8 cellular contexts compared by ENCODE assay signal in genomic region chr15:89690276-89691218, GRCh38. TPM values are rescaled to one million over a fixed set of nuclear protein-coding genes. Genes with fewer than 3 reads are reported as not detected.
A peak's percentile ranks its signal among the peaks of the same experiment; 100 is the strongest.
DNase-seq lines count a peak whose midpoint lies in the region; ATAC-seq and TF ChIP-seq lines count a peak whose summit lies in the region.

Gene PEX11A (minus strand): TSS chr15:89690754. CDS start chr15:89690632, 122 bp downstream.
Gene WDR93 (plus strand): TSS chr15:89690811. CDS start chr15:89701747, 10,936 bp downstream.

- WGBS in body of pancreas, 2 donors, result 1 to 4% methylated on average over 23 to 58 of the region's 60 CpGs

- peak within 1 kb of the TSS; percentile 60 to 76 (median 70) for H3K27ac ChIP-seq in body of pancreas
- no peak within 1 kb of the TSS for H3K27ac ChIP-seq in iPS-18a (ENCODE audit: low read length)

- no peaks in the 10 kb centered on the region for H3K27me3 ChIP-seq in body of pancreas
- peaks cover 31% of the 10 kb centered on the region for H3K27me3 ChIP-seq in iPS-18a (ENCODE audit: control insufficient read depth, insufficient read depth, low read length)

- H3K9me3 ChIP-seq in body of pancreas, result no peaks in the 10 kb centered on the region
- H3K9me3 ChIP-seq in iPS-18a (ENCODE audit: control insufficient read depth, low read depth, low read length), result no peaks in the 10 kb centered on the region

- peak within 1 kb of the TSS; percentile 5 to 54 for H3K4me3 ChIP-seq in body of pancreas
- peak within 1 kb of the TSS; percentile 81 for H3K4me3 ChIP-seq in iPS-18a (ENCODE audit: low read length)
- H3K4me3 ChIP-seq in skeletal muscle cell (ENCODE audit: low read depth, low read length), result peak within 1 kb of the TSS; percentile 93

- ATAC-seq in GM18499 (IDR thresholded peaks at IDR 0.05; ENCODE audit: insufficient read depth, unreplicated experiment), result peak; percentile 68
- peak; percentile 93 for ATAC-seq in HG02870 (IDR thresholded peaks at IDR 0.05; ENCODE audit: unreplicated experiment)
- peak; percentile 96 for ATAC-seq in body of pancreas

- peak; percentile 45 for DNase-seq in NCI-H146 treated with DMSO at 0.1 percent for 48 hours (lab: John Stamatoyannopoulos, UW; ENCODE audit: unreplicated experiment)
- peak; percentile 79 for DNase-seq in UCSD-AML1 (lab: John Stamatoyannopoulos, UW; ENCODE audit: unreplicated experiment)
- DNase-seq in body of pancreas, result peak; percentile 89 to 96 (median 92)
- no peak for DNase-seq in skeletal muscle cell (ENCODE audit: low read depth)
- DNase-seq in OCI-M2 (lab: John Stamatoyannopoulos, UW; ENCODE audit: unreplicated experiment), result no peak

- peak; percentile 39 to 76 (median 75) for TF ChIP-seq POLR2A in body of pancreas (IDR thresholded peaks at IDR 0.05)

- H3K4me1 ChIP-seq in body of pancreas, result peaks cover 25% of the 10 kb centered on the region
- no peaks in the 10 kb centered on the region for H3K4me1 ChIP-seq in iPS-18a (ENCODE audit: control insufficient read depth, low read depth, low read length)

- H3K36me3 ChIP-seq in body of pancreas (replicated peaks in 1 of 2; ENCODE audit: insufficient read depth in 1 of 2, low read depth in 2 of 2) (no peaks in the 10 kb centered on the region), iPS-18a (ENCODE audit: control insufficient read depth, low read depth, low read length) (no peaks in the 10 kb centered on the region)

- no peak for TF ChIP-seq CTCF in body of pancreas (IDR thresholded peaks at IDR 0.05)

- intact Hi-C loops in body of pancreas (cut with DNase I), result loop anchor here (10.0 kb wide), 1 partner anchor 46 kb away; no protein-coding TSS in a partner anchor

- peak within 1 kb of the TSS; percentile 33 for H3K9ac ChIP-seq in iPS-18a (ENCODE audit: low read length)

RNA-seq across cellular contexts. Expression of gene PEX11A, which starts in this region (rescaled TPM):
- 10 to 100 TPM; 14.5 to 25.1 TPM for total RNA-seq in body of pancreas

RNA-seq across cellular contexts. Expression of gene WDR93, which starts in this region (rescaled TPM):
- under 1 TPM in 1 of 2 donors, not detected in 1; 0.66 TPM for total RNA-seq in body of pancreas

Comparison
In these comparisons a context has a peak if more than half of its experiments do, and no peak if none do; other contexts are left out.
1. DNase-seq: peak in NCI-H146 treated with DMSO at 0.1 percent for 48 hours (single experiment), UCSD-AML1 (single experiment) and body of pancreas (4 of 4); none in skeletal muscle cell (single experiment) and OCI-M2 (single experiment).
2. H3K4me3 ChIP-seq: peak in every context shown above with its lines; median percentile 93 in skeletal muscle cell; 81 in iPS-18a; 30 in body of pancreas.
3. Peak in every context shown above with its lines, with median percentiles within 50 percentile points of each other: ATAC-seq.